ENCODE assay signal across 22 cellular contexts in genomic region chr7:152619027-152619739, GRCh38.
"Had no signal": no experiment of that assay in that cellular context is flagged by ENCODE, and none has a peak within 500 bp of the region (broad histone marks: within the 10 kb centered on the region; RNA-seq: fewer than 3 reads in every experiment).

No MANE protein-coding gene starts in this region.

- H3K4me1 ChIP-seq: colonic mucosa, gastrocnemius medialis, sigmoid colon, transverse colon had no signal

- H3K27me3 Mint-ChIP-seq: naive B cell had no signal

- H3K4me3 ChIP-seq: colonic mucosa, gastrocnemius medialis, left ventricle myocardium inferior, lower lobe of right lung, right atrium auricular region, sigmoid colon, skin epidermis, stomach, thoracic aorta, transverse colon had no signal

- H3K4me1 Mint-ChIP-seq: immature natural killer cell, memory B cell, naive B cell, nephron had no signal

- H3K27ac Mint-ChIP-seq: immature natural killer cell, memory B cell, naive B cell, nephron had no signal

- DNase-seq: colonic mucosa; dermis blood vessel endothelial cell; gastrocnemius medialis; immature natural killer cell; left cardiac atrium; left ventricle myocardium inferior; lower lobe of right lung; naive B cell; posterior cingulate gyrus; sigmoid colon; stimulated activated CD4-positive, alpha-beta T cell treated with anti-CD3 and anti-CD28 coated beads, Interleukin-12 subunit alpha, Interleukin-12 subunit beta, amount 100 ng/mL, for 4 hours; stimulated activated naive CD4-positive, alpha-beta T cell; stomach; substantia nigra; transverse colon had no signal

- H3K36me3 ChIP-seq: colonic mucosa, gastrocnemius medialis, left ventricle myocardium inferior, lower lobe of right lung, neutrophil, right atrium auricular region, sigmoid colon, stomach, thoracic aorta, transverse colon had no signal

- H3K27ac ChIP-seq: colonic mucosa, gastrocnemius medialis, left ventricle myocardium inferior, lower lobe of right lung, neutrophil, right atrium auricular region, sigmoid colon, skin epidermis, stomach, thoracic aorta, transverse colon had no signal

- H3K4me3 Mint-ChIP-seq: immature natural killer cell, memory B cell, naive B cell, nephron had no signal

- ATAC-seq: gastrocnemius medialis, left cardiac atrium, lower lobe of right lung had no signal

- FAIRE-seq: keratinocyte had no signal

- H3K36me3 Mint-ChIP-seq: immature natural killer cell, memory B cell, naive B cell had no signal

- H3K27me3 ChIP-seq: colonic mucosa, gastrocnemius medialis, right atrium auricular region, sigmoid colon, stomach, transverse colon had no signal

- H3K9me3 Mint-ChIP-seq: immature natural killer cell, naive B cell, nephron had no signal

- H3K9me3 ChIP-seq: colonic mucosa, gastrocnemius medialis, left ventricle myocardium inferior, lower lobe of right lung, neutrophil, right atrium auricular region, sigmoid colon, stomach, thoracic aorta, transverse colon had no signal
